In genomic region chr6:35719407-35719829, GRCh38 we compare ENCODE assay signal across 8 cellular contexts. TPM values are rescaled to one million over a fixed set of nuclear protein-coding genes. Genes with fewer than 3 reads are reported as not detected.
DNase-seq lines count a peak whose midpoint lies in the region; ATAC-seq and TF ChIP-seq lines count a peak whose summit lies in the region.

No MANE protein-coding gene starts in this region.

- H3K4me2 ChIP-seq in mesenchymal stem cell (ENCODE audit: low read length, poor library complexity, severe bottlenecking) (peak overlapping the region; percentile 57), mammary epithelial cell (ENCODE audit: insufficient read depth, low read depth, low read length) (no peak overlapping the region)

- peaks cover 27% of the 10 kb centered on the region for H3K4me1 ChIP-seq in ACC112 (ENCODE audit: control insufficient read depth, insufficient read depth, low read length, unreplicated experiment)
- peaks cover 16% of the 10 kb centered on the region for H3K4me1 ChIP-seq in mesenchymal stem cell (ENCODE audit: control insufficient read depth, insufficient read depth, low read depth, low read length)
- H3K4me1 ChIP-seq in mammary epithelial cell (ENCODE audit: insufficient read depth, low read length): no peaks in the 10 kb centered on the region

- H3K4ac ChIP-seq in mesenchymal stem cell (ENCODE audit: low read depth in 1 of 2, low read length in 2 of 2): peak overlapping the region; percentile 61 to 100

- no peak overlapping the region for H2BK15ac ChIP-seq in mesenchymal stem cell (ENCODE audit: low read depth, poor library complexity, severe bottlenecking)

- H3K4me3 Mint-ChIP-seq in T-helper 17 cell: peak overlapping the region; percentile 77

- peaks cover 61% of the 10 kb centered on the region for H3K4me1 Mint-ChIP-seq in T-helper 17 cell

- H3K23ac ChIP-seq in mesenchymal stem cell (ENCODE audit: low read length in 2 of 2): no peak overlapping the region

- H3K27me3 ChIP-seq in ACC112 (ENCODE audit: insufficient read depth, low read length) (no peaks in the 10 kb centered on the region), mesenchymal stem cell (ENCODE audit: control insufficient read depth in 1 of 2, insufficient read depth in 1 of 2, low read length in 2 of 2) (peaks cover 0 to 29% of the 10 kb centered on the region in 2 experiments), mammary epithelial cell (ENCODE audit: insufficient read depth, low read length) (no peaks in the 10 kb centered on the region)

- ATAC-seq in GM21528 (IDR thresholded peaks at IDR 0.05; ENCODE audit: low FRiP score, unreplicated experiment) (peak; percentile 15), T-helper 17 cell (peak; percentile 30), GM18867 (IDR thresholded peaks at IDR 0.05; ENCODE audit: unreplicated experiment) (no peak)

- intact Hi-C loops in mammary epithelial cell (cut with micrococcal nuclease): no loop called here

- H3K18ac ChIP-seq in mesenchymal stem cell (ENCODE audit: low read depth in 1 of 2, low read length in 2 of 2): peak overlapping the region; percentile 49 to 99

- no peaks in the 10 kb centered on the region for H3K36me3 ChIP-seq in ACC112 (ENCODE audit: insufficient read depth, low read length)
- no peaks in the 10 kb centered on the region for H3K36me3 ChIP-seq in mesenchymal stem cell (ENCODE audit: control insufficient read depth in 1 of 2, insufficient read depth in 2 of 2, low read depth in 1 of 2, low read length in 2 of 2)
- H3K36me3 ChIP-seq in mammary epithelial cell (ENCODE audit: insufficient read depth, low read length): no peaks in the 10 kb centered on the region

- H2AFZ ChIP-seq in ACC112 (ENCODE audit: low read length, unreplicated experiment) (peak overlapping the region; percentile 4), mesenchymal stem cell (ENCODE audit: low read depth, low read length) (no peak overlapping the region), mammary epithelial cell (ENCODE audit: low read depth, low read length) (no peak overlapping the region)

- no peak overlapping the region for H2AK5ac ChIP-seq in mesenchymal stem cell (ENCODE audit: low read length, severe bottlenecking)

- peak overlapping the region in 1 of 2 experiments; percentile 44 for H3K14ac ChIP-seq in mesenchymal stem cell (ENCODE audit: low read length in 2 of 2)

- WGBS in mesenchymal stem cell: 43% methylated on average over 5 of the region's 5 CpGs
- 84% methylated on average over 5 of the region's 5 CpGs for WGBS in mammary epithelial cell (ENCODE audit: low coverage, missing lambda C conversion rate)

- H4K20me1 ChIP-seq in mammary epithelial cell (ENCODE audit: insufficient read depth, low read length): no peaks in the 10 kb centered on the region

- CTCF ChIA-PET in mammary epithelial cell (lab: Charles Lee; ENCODE audit: low non-redundant PET): no interaction called here

- peak overlapping the region; percentile 36 for H2BK120ac ChIP-seq in mesenchymal stem cell (ENCODE audit: low read depth, low read length)

- H3K27ac Mint-ChIP-seq in T-helper 17 cell: peak overlapping the region; percentile 90

- H3K27me3 Mint-ChIP-seq in T-helper 17 cell: no peaks in the 10 kb centered on the region

- in situ Hi-C loops in mammary epithelial cell (cut with MboI; ENCODE audit: low sequenced_read_pairs in 2 of 2): no loop called here

- H3K79me1 ChIP-seq in mesenchymal stem cell (replicated peaks; ENCODE audit: low read length, poor library complexity, severe bottlenecking): no peaks in the 10 kb centered on the region

- H4K8ac ChIP-seq in mesenchymal stem cell (ENCODE audit: low read length): peak overlapping the region; percentile 84

- DNase-seq in T-helper 17 cell: no peak
- no peak for DNase-seq in mesenchymal stem cell
- no peak for DNase-seq in dedifferentiated amniotic fluid mesenchymal stem cell (ENCODE audit: extremely low spot score)
- no peak for DNase-seq in NCI-H1105 treated with DMSO at 0.1 percent for 48 hours (lab: John Stamatoyannopoulos, UW)
- no peak for DNase-seq in mammary epithelial cell

- H2BK12ac ChIP-seq in mesenchymal stem cell (ENCODE audit: low read length in 2 of 2): peak overlapping the region; percentile 91 to 95

- dilution Hi-C loops in mammary epithelial cell (cut with HindIII; ENCODE audit: low sequenced_read_pairs): no loop called here

- BruUV-seq in mammary epithelial cell (replicated peaks; lab: Mats Ljungman, UMichigan): no TSS peak

- H3K4me3 ChIP-seq in ACC112 (ENCODE audit: low read depth, low read length) (peak overlapping the region; percentile 60), mesenchymal stem cell (ENCODE audit: insufficient read depth in 1 of 2, low read depth in 1 of 2, low read length in 2 of 2) (no peak overlapping the region), mammary epithelial cell (replicated peaks in 1 of 3; ENCODE audit: insufficient read depth in 1 of 3, low read depth in 2 of 3, low read length in 3 of 3) (no peak overlapping the region)

- peaks cover 3% of the 10 kb centered on the region for H3K36me3 Mint-ChIP-seq in T-helper 17 cell (ENCODE audit: low read depth)

- peak overlapping the region; percentile 23; the same call in 1 of the 2 replicates for H3K27ac ChIP-seq in ACC112 (ENCODE audit: low read depth, low read length)
- no peak overlapping the region for H3K27ac ChIP-seq in mesenchymal stem cell (ENCODE audit: low read length, poor library complexity, severe bottlenecking)
- no peak overlapping the region for H3K27ac ChIP-seq in mammary epithelial cell (ENCODE audit: insufficient read depth, low read depth, low read length)

- H3K9ac ChIP-seq in mesenchymal stem cell (ENCODE audit: low read length): no peak overlapping the region
- H3K9ac ChIP-seq in mammary epithelial cell (ENCODE audit: insufficient read depth, low read length): no peak overlapping the region

- H4K91ac ChIP-seq in mesenchymal stem cell (ENCODE audit: low read length): peak overlapping the region; percentile 99

- no peaks in the 10 kb centered on the region for H3K79me2 ChIP-seq in ACC112 (ENCODE audit: control insufficient read depth, insufficient read depth, low read length, unreplicated experiment)
- H3K79me2 ChIP-seq in mammary epithelial cell (ENCODE audit: insufficient read depth, low read length): no peaks in the 10 kb centered on the region

- no peaks in the 10 kb centered on the region for H3K9me3 ChIP-seq in T-helper 17 cell (ENCODE audit: control insufficient read depth, low read length, poor library complexity, severe bottlenecking)
- no peaks in the 10 kb centered on the region for H3K9me3 ChIP-seq in mesenchymal stem cell (ENCODE audit: control insufficient read depth, low read length)
- H3K9me3 ChIP-seq in mammary epithelial cell (replicated peaks; ENCODE audit: insufficient read depth, low read length): no peaks in the 10 kb centered on the region

- TF ChIP-seq CTCF in mammary epithelial cell (conservative IDR thresholded peaks at IDR 0.05 in 1 of 2, IDR thresholded peaks at IDR 0.05 in 1 of 2; ENCODE audit: extremely low read depth in 1 of 2, insufficient read depth in 1 of 2, low read depth in 1 of 2, low read length in 2 of 2): no peak

- H2BK5ac ChIP-seq in mesenchymal stem cell (ENCODE audit: low read depth, low read length, poor library complexity, severe bottlenecking): no peak overlapping the region

RNA-seq across cellular contexts. Expression of gene ARMC12, which starts 17.4 kb away (rescaled TPM):
- 1 to 10 TPM in 1 of 2 donors, under 1 TPM in 1; 0.78 to 1.2 TPM for total RNA-seq in T-helper 17 cell
- polyA plus RNA-seq in mesenchymal stem cell (2013, experiment 1 of 2): 0.39 TPM
- 0.37 TPM for polyA plus RNA-seq in mesenchymal stem cell (2013, experiment 2 of 2)
- under 1 TPM in 1 of 2 donors, not detected in 1; 0.73 TPM for total RNA-seq in mammary epithelial cell
- 0.32 TPM for polyA plus RNA-seq in mammary epithelial cell
- not detected for polyA minus RNA-seq in mammary epithelial cell

RNA-seq across cellular contexts. Expression of gene FKBP5, which starts 30.7 kb away (rescaled TPM):
- 10 to 100 TPM; 53.3 to 60.8 TPM for total RNA-seq in T-helper 17 cell
- 112 TPM for polyA plus RNA-seq in mesenchymal stem cell (2013, experiment 1 of 2)
- 113 TPM for polyA plus RNA-seq in mesenchymal stem cell (2013, experiment 2 of 2)
- 10 to 100 TPM; 60.7 to 97.9 TPM for total RNA-seq in mammary epithelial cell
- polyA plus RNA-seq in mammary epithelial cell: 57.9 TPM
- polyA minus RNA-seq in mammary epithelial cell: 96.0 TPM

RNA-seq across cellular contexts. Expression of gene CLPSL2, which starts 57.0 kb away (rescaled TPM):
- total RNA-seq in T-helper 17 cell: not detected
- polyA plus RNA-seq in mesenchymal stem cell (2013, experiment 1 of 2): not detected
- polyA plus RNA-seq in mesenchymal stem cell (2013, experiment 2 of 2): not detected
- total RNA-seq in mammary epithelial cell: not detected
- not detected for polyA plus RNA-seq in mammary epithelial cell
- polyA minus RNA-seq in mammary epithelial cell: not detected
